In genomic region chr16:1884155-1884760, GRCh38 we compare ENCODE assay signal across 11 cellular contexts. TPM values are rescaled to one million over a fixed set of nuclear protein-coding genes. Genes with fewer than 3 reads are reported as not detected.
DNase-seq lines count a peak whose midpoint lies in the region; ATAC-seq and TF ChIP-seq lines count a peak whose summit lies in the region.
"Had no signal": no experiment of that assay in that cellular context is flagged by ENCODE, and none has a peak within 500 bp of the region (broad histone marks: within the 10 kb centered on the region; RNA-seq: fewer than 3 reads in every experiment).

No MANE protein-coding gene starts in this region.

- no peak overlapping the region for H3K27ac ChIP-seq in MM.1S (ENCODE audit: low read length)
- H3K27ac ChIP-seq: SJSA1 had no signal

- no peaks in the 10 kb centered on the region for H3K4me1 ChIP-seq in MM.1S (ENCODE audit: low read length)
- H3K4me1 ChIP-seq: SJSA1 had no signal

- peaks cover 42% of the 10 kb centered on the region for H3K27me3 Mint-ChIP-seq in mesothelial cell of epicardium (ENCODE audit: low read depth)

- peak; percentile 20; the same call in 1 of the 2 replicates for TF ChIP-seq CTCF in MM.1S (IDR thresholded peaks at IDR 0.05; ENCODE audit: low read length)
- TF ChIP-seq CTCF in mesothelial cell of epicardium (IDR thresholded peaks at IDR 0.05; ENCODE audit: unreplicated experiment) = peak; percentile 40

- no peak overlapping the region for H3K27ac Mint-ChIP-seq in mesothelial cell of epicardium
- H3K27ac Mint-ChIP-seq: stimulated activated naive CD8-positive, alpha-beta T cell treated with anti-CD3 and anti-CD28 coated beads, Interleukin-15, amount 100 ng/mL, for 72 hours had no signal

- no peaks in the 10 kb centered on the region for H3F3A ChIP-seq in MM.1S (ENCODE audit: insufficient read depth, low read length)

- H3K79me2 ChIP-seq in MM.1S (ENCODE audit: low read length) = no peaks in the 10 kb centered on the region

- H3K4me2 ChIP-seq in MM.1S (ENCODE audit: low read depth, low read length) = no peak overlapping the region

- DNase-seq in DMS153 (lab: John Stamatoyannopoulos, UW) = peak; percentile 49
- DNase-seq in DMS153 treated with DMSO at 0.1 percent for 48 hours (lab: John Stamatoyannopoulos, UW; ENCODE audit: unreplicated experiment) = no peak
- DNase-seq in MM.1S = no peak
- peak; percentile 42 for DNase-seq in amniotic epithelial cell (ENCODE audit: low read depth)
- no peak for DNase-seq in mesothelial cell of epicardium (ENCODE audit: low spot score in 2 of 2, unreplicated experiment in 2 of 2)
- no peak for DNase-seq in cerebellar nuclear complex (lab: John Stamatoyannopoulos, UW)
- no peak for DNase-seq in activated gamma-delta T cell (lab: John Stamatoyannopoulos, UW)
- DNase-seq: stimulated activated naive CD8-positive, alpha-beta T cell treated with anti-CD3 and anti-CD28 coated beads, Interleukin-15, amount 100 ng/mL, for 72 hours had no signal

- no peak overlapping the region for H2AFZ ChIP-seq in MM.1S (ENCODE audit: low read length)

- H3K9ac ChIP-seq in MM.1S (ENCODE audit: low read length) = no peak overlapping the region

- no peaks in the 10 kb centered on the region for H3K9me3 ChIP-seq in MM.1S (replicated peaks; ENCODE audit: insufficient read depth, low read length)
- H3K9me3 ChIP-seq: SJSA1 had no signal

- H3K36me3 ChIP-seq in MM.1S (replicated peaks; ENCODE audit: insufficient read depth, low read length) = no peaks in the 10 kb centered on the region
- H3K36me3 ChIP-seq: SJSA1 had no signal

- no peaks in the 10 kb centered on the region for H3K27me3 ChIP-seq in MM.1S (replicated peaks; ENCODE audit: insufficient read depth, low read length)

- H3K9me2 ChIP-seq in MM.1S (replicated peaks; ENCODE audit: insufficient read depth, low read length) = no peaks in the 10 kb centered on the region

- H3K9me3 Mint-ChIP-seq in mesothelial cell of epicardium = no peaks in the 10 kb centered on the region
- H3K9me3 Mint-ChIP-seq: stimulated activated naive CD8-positive, alpha-beta T cell treated with anti-CD3 and anti-CD28 coated beads, Interleukin-15, amount 100 ng/mL, for 72 hours had no signal

- ATAC-seq in GM18517 (IDR thresholded peaks at IDR 0.05; ENCODE audit: unreplicated experiment) = no peak
- ATAC-seq: stimulated activated naive CD8-positive, alpha-beta T cell treated with anti-CD3 and anti-CD28 coated beads, Interleukin-15, amount 100 ng/mL, for 72 hours had no signal

- no peaks in the 10 kb centered on the region for H3K36me3 Mint-ChIP-seq in mesothelial cell of epicardium

- H4K20me1 ChIP-seq in MM.1S (ENCODE audit: insufficient read depth, low read length) = no peaks in the 10 kb centered on the region

- no peak overlapping the region for H3K4me3 ChIP-seq in MM.1S (ENCODE audit: low read length)
- H3K4me3 ChIP-seq: SJSA1 had no signal

- H3K4me1 Mint-ChIP-seq in mesothelial cell of epicardium = peaks cover 5% of the 10 kb centered on the region
- H3K4me1 Mint-ChIP-seq: stimulated activated naive CD8-positive, alpha-beta T cell treated with anti-CD3 and anti-CD28 coated beads, Interleukin-15, amount 100 ng/mL, for 72 hours had no signal

- no peak overlapping the region for H3K4me3 Mint-ChIP-seq in mesothelial cell of epicardium
- H3K4me3 Mint-ChIP-seq: stimulated activated naive CD8-positive, alpha-beta T cell treated with anti-CD3 and anti-CD28 coated beads, Interleukin-15, amount 100 ng/mL, for 72 hours had no signal

RNA-seq across cellular contexts. Expression of gene MEIOB, which starts 12.3 kb away (rescaled TPM):
- not detected in 3 replicates for total RNA-seq in mesothelial cell of epicardium
- total RNA-seq: SJSA1 had no signal

RNA-seq across cellular contexts. Expression of gene HS3ST6, which starts 34.0 kb away (rescaled TPM):
- 0.22 to 0.36 TPM in 2 of 3 replicates, not detected in the other for total RNA-seq in mesothelial cell of epicardium
- total RNA-seq: renal cortical epithelial cell, SJSA1 had no signal

RNA-seq across cellular contexts. Expression of gene FAHD1, which starts 57.3 kb away (rescaled TPM):
- 21.3 to 24.1 TPM (median 23.1 TPM) in 3 replicates for total RNA-seq in mesothelial cell of epicardium

RNA-seq across cellular contexts. Expression of gene HAGH, which starts 57.6 kb away (rescaled TPM):
- total RNA-seq in mesothelial cell of epicardium = 27.8 to 29.8 TPM (median 29.7 TPM) in 3 replicates

RNA-seq across cellular contexts. Expression of gene MSRB1, which starts 58.7 kb away (rescaled TPM):
- total RNA-seq in mesothelial cell of epicardium = 13.1 to 14.1 TPM (median 13.4 TPM) in 3 replicates

Comparison
In these comparisons a context has a peak if more than half of its experiments do, and no peak if none do; other contexts are left out.
1. DNase-seq: peak in DMS153 (single experiment) and amniotic epithelial cell (single experiment); none in DMS153 treated with DMSO at 0.1 percent for 48 hours (single experiment), MM.1S (single experiment), mesothelial cell of epicardium (0 of 2), cerebellar nuclear complex (0 of 2) and activated gamma-delta T cell (single experiment).